Comparison of ENCODE assay signal across 1 cellular context in genomic region chr7:127885222-127885772, GRCh38.
TF ChIP-seq lines count a peak whose summit lies in the region.

No MANE protein-coding gene starts in this region.

TF ChIP-seq in GM23338, 12 proteins besides CTCF, POLR2A, EP300 and RAD21 (continued from another document):
- TF ChIP-seq ZNF462 (CRISPR knock-in tag; IDR thresholded peaks at IDR 0.05) (no peak), CREB1 (CRISPR knock-in tag; IDR thresholded peaks at IDR 0.05; ENCODE audit: low read depth) (no peak), POLR2AphosphoS5 (IDR thresholded peaks at IDR 0.05; ENCODE audit: low read depth) (no peak), NANOG (IDR thresholded peaks at IDR 0.05; ENCODE audit: borderline replicate concordance) (no peak)
